In genomic region chr10:14153570-14154055, GRCh38 we compare ENCODE assay signal across 1 cellular context.
TF ChIP-seq lines count a peak whose summit lies in the region.

No MANE protein-coding gene starts in this region.

TF ChIP-seq in liver, 16 proteins besides CTCF, POLR2A, EP300 and RAD21 (continued from another document):
- TF ChIP-seq REST (IDR thresholded peaks at IDR 0.05) = no peak
- no peak for TF ChIP-seq HNF4G (IDR thresholded peaks at IDR 0.05)
- no peak for TF ChIP-seq EGR1 (IDR thresholded peaks at IDR 0.05; ENCODE audit: low read depth in 2 of 2)
- no peak for TF ChIP-seq JUND (IDR thresholded peaks at IDR 0.05)
- peak in 1 of 2 donors; percentile 58 for TF ChIP-seq RXRA (IDR thresholded peaks at IDR 0.05)
- TF ChIP-seq FOXA2 (IDR thresholded peaks at IDR 0.05) = no peak
- TF ChIP-seq SP1 (IDR thresholded peaks at IDR 0.05) = peak; percentile 29
- TF ChIP-seq FOXA1 (IDR thresholded peaks at IDR 0.05) = no peak
- peak; percentile 60 for TF ChIP-seq NR2F2 (IDR thresholded peaks at IDR 0.05)
